Comparison of ENCODE assay signal across 11 cellular contexts in genomic region chr6:11918021-11918738, GRCh38.
DNase-seq lines count a peak whose midpoint lies in the region; ATAC-seq and TF ChIP-seq lines count a peak whose summit lies in the region.
"Had no signal": no experiment of that assay in that cellular context is flagged by ENCODE, and none has a peak within 500 bp of the region (broad histone marks: within the 10 kb centered on the region; RNA-seq: fewer than 3 reads in every experiment).

No MANE protein-coding gene starts in this region.

- H3K18ac ChIP-seq in neuronal stem cell (ENCODE audit: low read length) = peak overlapping the region; percentile 88

- H3K27me3 Mint-ChIP-seq in activated T-helper 17 cell treated with anti-CD3 and anti-CD28 coated beads, Interleukin-2, amount 50 U/mL, for 72 hours = no peaks in the 10 kb centered on the region

- H4K8ac ChIP-seq in neuronal stem cell (ENCODE audit: low read depth, low read length) = peak overlapping the region; percentile 45

- H3K4me1 Mint-ChIP-seq in activated T-helper 17 cell treated with anti-CD3 and anti-CD28 coated beads, Interleukin-2, amount 50 U/mL, for 72 hours = no peaks in the 10 kb centered on the region

- H3K4me3 Mint-ChIP-seq in activated T-helper 17 cell treated with anti-CD3 and anti-CD28 coated beads, Interleukin-2, amount 50 U/mL, for 72 hours = no peak overlapping the region

- H4K91ac ChIP-seq in neuronal stem cell (ENCODE audit: low read depth, low read length, poor library complexity) = no peak overlapping the region

- H3K4me2 ChIP-seq in neuronal stem cell (ENCODE audit: insufficient read depth, low read length, poor library complexity, severe bottlenecking) = no peak overlapping the region

- peak overlapping the region; percentile 40 for H3K23ac ChIP-seq in neuronal stem cell (ENCODE audit: low read depth, low read length, poor library complexity)

- TF ChIP-seq CTCF in epithelial cell of proximal tubule (conservative IDR thresholded peaks at IDR 0.05; ENCODE audit: low read depth, low read length) = no peak
- TF ChIP-seq CTCF in gastrocnemius medialis (IDR thresholded peaks at IDR 0.05 in 4 of 5, conservative IDR thresholded peaks at IDR 0.05 in 1 of 5) = no peak

- no peak overlapping the region for H3K14ac ChIP-seq in neuronal stem cell (ENCODE audit: low read length)

- H3K36me3 ChIP-seq in neuronal stem cell (replicated peaks in 1 of 2; ENCODE audit: control insufficient read depth in 2 of 2, insufficient read depth in 2 of 2, low read length in 2 of 2) (no peaks in the 10 kb centered on the region), gastrocnemius medialis (no peaks in the 10 kb centered on the region)
- H3K36me3 ChIP-seq: cardiac muscle cell had no signal

- H3K4me3 ChIP-seq in epithelial cell of proximal tubule (ENCODE audit: low read depth, low read length) (no peak overlapping the region), neuronal stem cell (ENCODE audit: low read length in 2 of 2) (no peak overlapping the region), gastrocnemius medialis (no peak overlapping the region)
- H3K4me3 ChIP-seq: cardiac muscle cell had no signal

- H3K9ac ChIP-seq in neuronal stem cell (ENCODE audit: low read depth, low read length, poor library complexity) = no peak overlapping the region

- H3K4me1 ChIP-seq in neuronal stem cell (ENCODE audit: control insufficient read depth in 2 of 2, insufficient read depth in 1 of 2, low read depth in 1 of 2, low read length in 2 of 2) (peaks cover 12 to 13% of the 10 kb centered on the region in 2 donors), gastrocnemius medialis (peaks cover 0 to 3% of the 10 kb centered on the region in 2 donors)

- WGBS in neuronal stem cell (ENCODE audit: extremely low coverage in 2 of 2, insufficient read length in 2 of 2, insufficient replicate concordance in 1 of 2), 2 donors = no CpG with 5 or more reads among the region's 8 CpGs

- H2BK12ac ChIP-seq in neuronal stem cell (ENCODE audit: low read length) = no peak overlapping the region

- no peaks in the 10 kb centered on the region for H3K79me1 ChIP-seq in neuronal stem cell (ENCODE audit: low read depth, low read length)

- no peak for ATAC-seq in activated T-helper 17 cell treated with anti-CD3 and anti-CD28 coated beads, Interleukin-2, amount 50 U/mL, for 72 hours (replicated peaks)
- no peak for ATAC-seq in gastrocnemius medialis

- no peaks in the 10 kb centered on the region for H3K36me3 Mint-ChIP-seq in activated T-helper 17 cell treated with anti-CD3 and anti-CD28 coated beads, Interleukin-2, amount 50 U/mL, for 72 hours (ENCODE audit: low read depth)

- peak overlapping the region; percentile 57 for H2BK120ac ChIP-seq in neuronal stem cell (ENCODE audit: low read depth, low read length)

- no peak overlapping the region for H2BK15ac ChIP-seq in neuronal stem cell (ENCODE audit: low read length)

- H2AFZ ChIP-seq in neuronal stem cell (ENCODE audit: low read length) = peak overlapping the region; percentile 79

- H3K4ac ChIP-seq in neuronal stem cell (ENCODE audit: low read length) = no peak overlapping the region

- H3K27ac Mint-ChIP-seq in activated T-helper 17 cell treated with anti-CD3 and anti-CD28 coated beads, Interleukin-2, amount 50 U/mL, for 72 hours = no peak overlapping the region

- H2BK5ac ChIP-seq in neuronal stem cell (ENCODE audit: low read length) = peak overlapping the region; percentile 88

- no peak for TF ChIP-seq POLR2A in gastrocnemius medialis (IDR thresholded peaks at IDR 0.05)

- intact Hi-C loops in gastrocnemius medialis (cut with DNase I; ENCODE audit: low total_unique reads) = no loop called here

- in situ Hi-C loops in gastrocnemius medialis (cut with MboI; ENCODE audit: low sequenced_read_pairs in 4 of 4) = no loop called here

- H3K9me3 ChIP-seq in neuronal stem cell (replicated peaks in 1 of 2; ENCODE audit: control insufficient read depth in 2 of 2, insufficient read depth in 1 of 2, low read depth in 1 of 2, low read length in 2 of 2) (peaks cover 0 to 4% of the 10 kb centered on the region in 2 donors), gastrocnemius medialis (no peaks in the 10 kb centered on the region)

- H2AK5ac ChIP-seq in neuronal stem cell (ENCODE audit: low read depth, low read length) = no peak overlapping the region

- H3K27ac ChIP-seq in neuronal stem cell (replicated peaks; ENCODE audit: low read length) (peak overlapping the region; percentile 55), gastrocnemius medialis (no peak overlapping the region)
- H3K27ac ChIP-seq: cardiac muscle cell had no signal

- no peaks in the 10 kb centered on the region for H3K27me3 ChIP-seq in neuronal stem cell (ENCODE audit: control insufficient read depth in 3 of 3, insufficient read depth in 3 of 3, low read depth in 1 of 3, low read length in 3 of 3)
- no peaks in the 10 kb centered on the region for H3K27me3 ChIP-seq in gastrocnemius medialis
- H3K27me3 ChIP-seq: cardiac muscle cell had no signal

- no peaks in the 10 kb centered on the region for H3K9me3 Mint-ChIP-seq in activated T-helper 17 cell treated with anti-CD3 and anti-CD28 coated beads, Interleukin-2, amount 50 U/mL, for 72 hours

- DNase-seq in DMS153 treated with DMSO at 0.1 percent for 48 hours (lab: John Stamatoyannopoulos, UW; ENCODE audit: unreplicated experiment) (peak; percentile 8), NCI-H2227 (lab: John Stamatoyannopoulos, UW; ENCODE audit: unreplicated experiment) (peak; percentile 49), epithelial cell of proximal tubule (ENCODE audit: low read depth) (peak; percentile 40), neuronal stem cell (ENCODE audit: low spot score) (no peak), HPDE6-E6E7 (ENCODE audit: extremely low spot score) (no peak), gastrocnemius medialis (no peak), KG1 (lab: John Stamatoyannopoulos, UW) (no peak)
- DNase-seq: activated CD4-positive, alpha-beta T cell treated with anti-CD3 and anti-CD28 coated beads, Interleukin-2, amount 50 U/mL, for 1 hour; NK-92 treated with Interleukin-12 subunit alpha and Interleukin-12 subunit beta, amount 100 ng/mL, for 24 hours had no signal

Comparison
In these comparisons a context has a peak if more than half of its experiments do, and no peak if none do; other contexts are left out.
1. DNase-seq: peak in DMS153 treated with DMSO at 0.1 percent for 48 hours (single experiment), NCI-H2227 (single experiment) and epithelial cell of proximal tubule (single experiment); none in neuronal stem cell (single experiment), HPDE6-E6E7 (single experiment), gastrocnemius medialis (0 of 2) and KG1 (single experiment).